Comparison of ENCODE assay signal across 18 cellular contexts in genomic region chr5:142506046-142506445, GRCh38.
A peak's percentile ranks its signal among the peaks of the same experiment; 100 is the strongest.
DNase-seq lines count a peak whose midpoint lies in the region; ATAC-seq and TF ChIP-seq lines count a peak whose summit lies in the region.
"Had no signal": no experiment of that assay in that cellular context is flagged by ENCODE, and none has a peak within 500 bp of the region (broad histone marks: within the 10 kb centered on the region; RNA-seq: fewer than 3 reads in every experiment).

No MANE protein-coding gene starts in this region.

- H3K36me3 ChIP-seq in HEK293 (ENCODE audit: control insufficient read depth in 2 of 2, insufficient read depth in 1 of 2, low read length in 2 of 2) = no peaks in the 10 kb centered on the region
- H3K36me3 ChIP-seq in mesendoderm (ENCODE audit: control insufficient read depth, insufficient read depth, low read length) = no peaks in the 10 kb centered on the region
- H3K36me3 ChIP-seq: tibial artery, WERI-Rb-1 had no signal

- no peak overlapping the region for H3K23ac ChIP-seq in mesendoderm (ENCODE audit: low read length)

- H3K9me3 Mint-ChIP-seq in activated CD4-positive, alpha-beta memory T cell treated with anti-CD3 and anti-CD28 coated beads for 36 hours = no peaks in the 10 kb centered on the region
- H3K9me3 Mint-ChIP-seq in activated CD4-positive, alpha-beta memory T cell treated with anti-CD3 and anti-CD28 coated beads, Interleukin-2, amount 10 ng/mL, durations not matched to agents 7 days and 5 days = no peaks in the 10 kb centered on the region
- H3K9me3 Mint-ChIP-seq: CD8-positive, alpha-beta memory T cell; central memory CD8-positive, alpha-beta T cell; IgD-negative memory B cell had no signal

- no peak overlapping the region for H2BK15ac ChIP-seq in mesendoderm (replicated peaks; ENCODE audit: low read depth)

- no CpG with 5 or more reads among the region's 1 CpG for WGBS in mesendoderm (ENCODE audit: extremely low coverage, insufficient coverage, low lambda C conversion rate)

- H3K4ac ChIP-seq in mesendoderm (ENCODE audit: low read depth, low read length) = peak overlapping the region; percentile 45

- intact Hi-C loops in activated CD4-positive, alpha-beta memory T cell treated with anti-CD3 and anti-CD28 coated beads for 36 hours (cut with micrococcal nuclease) = loop anchor here (1.0 to 5.0 kb wide), 4 partner anchors 73 to 354 kb away; partner anchors contain the start of gene SPRY4

- no peaks in the 10 kb centered on the region for H3K79me1 ChIP-seq in mesendoderm (ENCODE audit: low read length)

- no peak overlapping the region for H3K18ac ChIP-seq in mesendoderm (ENCODE audit: low read length)

- ATAC-seq in T-helper 17 cell (no peak), HG02885 (IDR thresholded peaks at IDR 0.05; ENCODE audit: poor library complexity, unreplicated experiment) (no peak)

- no peaks in the 10 kb centered on the region for H3K79me2 ChIP-seq in mesendoderm (ENCODE audit: control insufficient read depth, insufficient read depth, low read length)

- no peak overlapping the region for H3K4me3 Mint-ChIP-seq in activated CD4-positive, alpha-beta memory T cell treated with anti-CD3 and anti-CD28 coated beads for 36 hours
- no peak overlapping the region for H3K4me3 Mint-ChIP-seq in activated CD4-positive, alpha-beta memory T cell treated with anti-CD3 and anti-CD28 coated beads, Interleukin-2, amount 10 ng/mL, durations not matched to agents 7 days and 5 days
- H3K4me3 Mint-ChIP-seq in T-helper 17 cell = no peak overlapping the region
- H3K4me3 Mint-ChIP-seq: activated naive CD8-positive, alpha-beta T cell; CD8-positive, alpha-beta memory T cell; central memory CD8-positive, alpha-beta T cell; IgD-negative memory B cell had no signal

- H2BK5ac ChIP-seq in mesendoderm (ENCODE audit: low read length) = no peak overlapping the region

- H3K27ac Mint-ChIP-seq in activated CD4-positive, alpha-beta memory T cell treated with anti-CD3 and anti-CD28 coated beads for 36 hours = peak overlapping the region; percentile 53
- H3K27ac Mint-ChIP-seq in activated CD4-positive, alpha-beta memory T cell treated with anti-CD3 and anti-CD28 coated beads, Interleukin-2, amount 10 ng/mL, durations not matched to agents 7 days and 5 days = no peak overlapping the region
- no peak overlapping the region for H3K27ac Mint-ChIP-seq in T-helper 17 cell
- H3K27ac Mint-ChIP-seq: activated naive CD8-positive, alpha-beta T cell; IgD-negative memory B cell had no signal

- no peaks in the 10 kb centered on the region for H3K36me3 Mint-ChIP-seq in activated CD4-positive, alpha-beta memory T cell treated with anti-CD3 and anti-CD28 coated beads for 36 hours
- H3K36me3 Mint-ChIP-seq in activated CD4-positive, alpha-beta memory T cell treated with anti-CD3 and anti-CD28 coated beads, Interleukin-2, amount 10 ng/mL, durations not matched to agents 7 days and 5 days (ENCODE audit: low read depth) = no peaks in the 10 kb centered on the region
- H3K36me3 Mint-ChIP-seq in T-helper 17 cell (ENCODE audit: low read depth) = no peaks in the 10 kb centered on the region
- H3K36me3 Mint-ChIP-seq: CD8-positive, alpha-beta memory T cell; IgD-negative memory B cell had no signal

- H3K9me3 ChIP-seq in HEK293 (ENCODE audit: control insufficient read depth, insufficient read depth, low read depth, low read length) (no peaks in the 10 kb centered on the region), T-helper 17 cell (ENCODE audit: control insufficient read depth, low read length, poor library complexity, severe bottlenecking) (no peaks in the 10 kb centered on the region)
- H3K9me3 ChIP-seq: tibial artery had no signal

- peak; percentile 23 for DNase-seq in activated CD4-positive, alpha-beta memory T cell treated with anti-CD3 and anti-CD28 coated beads for 36 hours
- DNase-seq in activated CD4-positive, alpha-beta memory T cell treated with anti-CD3 and anti-CD28 coated beads, Interleukin-2, amount 10 ng/mL, durations not matched to agents 7 days and 5 days = no peak
- DNase-seq in astrocyte of the hippocampus (ENCODE audit: low read depth, low spot score) (peak; percentile 56), mesendoderm (no peak), T-helper 17 cell (no peak), GM10248 (ENCODE audit: extremely low spot score) (no peak)
- DNase-seq: CD8-positive, alpha-beta memory T cell; H7; head of caudate nucleus; islet precursor cell; NCI-H1048; tibial artery; WERI-Rb-1 had no signal

- peaks cover 57% of the 10 kb centered on the region for H3K4me1 Mint-ChIP-seq in activated CD4-positive, alpha-beta memory T cell treated with anti-CD3 and anti-CD28 coated beads for 36 hours (ENCODE audit: low read depth)
- peaks cover 28% of the 10 kb centered on the region for H3K4me1 Mint-ChIP-seq in activated CD4-positive, alpha-beta memory T cell treated with anti-CD3 and anti-CD28 coated beads, Interleukin-2, amount 10 ng/mL, durations not matched to agents 7 days and 5 days
- H3K4me1 Mint-ChIP-seq in T-helper 17 cell = peaks cover 22% of the 10 kb centered on the region
- H3K4me1 Mint-ChIP-seq: central memory CD8-positive, alpha-beta T cell; IgD-negative memory B cell had no signal

- TF ChIP-seq CTCF in HEK293 (tag by site-specific recombination; IDR thresholded peaks at IDR 0.05) = no peak
- no peak for TF ChIP-seq CTCF in GM10248 (IDR thresholded peaks at IDR 0.05; ENCODE audit: control extremely low read depth, extremely low read depth, low read depth, missing control alignments)

- POLR2A ChIA-PET in activated CD4-positive, alpha-beta memory T cell treated with anti-CD3 and anti-CD28 coated beads for 36 hours (lab: Charles Lee) = no interaction called here
- POLR2A ChIA-PET in activated CD4-positive, alpha-beta memory T cell treated with anti-CD3 and anti-CD28 coated beads, Interleukin-2, amount 10 ng/mL, durations not matched to agents 7 days and 5 days (lab: Charles Lee) = interaction anchor here (0.6 kb wide), 1 partner anchor 14 kb away, joined by 3 read pairs; no protein-coding TSS in a partner anchor
- POLR2A ChIA-PET in HEK293 (lab: Yijun Ruan, JAX) (no interaction called here), GM10248 (lab: Yijun Ruan, JAX) (no interaction called here)

- H3K4me3 ChIP-seq in HEK293 (ENCODE audit: low read depth, low read length) (no peak overlapping the region), mesendoderm (ENCODE audit: low read length) (no peak overlapping the region)
- H3K4me3 ChIP-seq: tibial artery had no signal

- H3K27ac ChIP-seq in HEK293 (ENCODE audit: extremely low read depth, low read depth, low read length) = no peak overlapping the region
- no peak overlapping the region for H3K27ac ChIP-seq in mesendoderm (ENCODE audit: low read depth, low read length)
- H3K27ac ChIP-seq: tibial artery, WERI-Rb-1 had no signal

- no peak overlapping the region for H3K9ac ChIP-seq in mesendoderm (ENCODE audit: low read length)

- H3K4me1 ChIP-seq in HEK293 (ENCODE audit: control insufficient read depth, insufficient read depth, low read length) (peaks cover 11% of the 10 kb centered on the region), mesendoderm (ENCODE audit: control insufficient read depth, low read depth, low read length) (peaks cover 12% of the 10 kb centered on the region)
- H3K4me1 ChIP-seq: tibial artery had no signal

- CTCF ChIA-PET in activated CD4-positive, alpha-beta memory T cell treated with anti-CD3 and anti-CD28 coated beads for 36 hours (lab: Charles Lee) = interaction anchor here (0.8 to 1.5 kb wide), 4 partner anchors 43 to 150 kb away, joined by 3 to 6 read pairs (median 4); no protein-coding TSS in a partner anchor
- CTCF ChIA-PET in activated CD4-positive, alpha-beta memory T cell treated with anti-CD3 and anti-CD28 coated beads, Interleukin-2, amount 10 ng/mL, durations not matched to agents 7 days and 5 days (lab: Charles Lee) = no interaction called here
- CTCF ChIA-PET in HEK293 (lab: Yijun Ruan, JAX) (interaction anchor here (1.0 kb wide), 1 partner anchor 11 kb away, joined by 3 read pairs; no protein-coding TSS in a partner anchor), GM10248 (lab: Yijun Ruan, JAX) (no interaction called here)

- H3K56ac ChIP-seq in mesendoderm (ENCODE audit: low read length) = no peak overlapping the region

- H3K27me3 Mint-ChIP-seq in activated CD4-positive, alpha-beta memory T cell treated with anti-CD3 and anti-CD28 coated beads for 36 hours = no peaks in the 10 kb centered on the region
- H3K27me3 Mint-ChIP-seq in activated CD4-positive, alpha-beta memory T cell treated with anti-CD3 and anti-CD28 coated beads, Interleukin-2, amount 10 ng/mL, durations not matched to agents 7 days and 5 days = no peaks in the 10 kb centered on the region
- peaks cover 8% of the 10 kb centered on the region for H3K27me3 Mint-ChIP-seq in T-helper 17 cell
- H3K27me3 Mint-ChIP-seq: activated naive CD8-positive, alpha-beta T cell had no signal

- no peak overlapping the region for H3K4me2 ChIP-seq in mesendoderm (ENCODE audit: low read length)

- no peaks in the 10 kb centered on the region for H3K27me3 ChIP-seq in mesendoderm (ENCODE audit: insufficient read depth, low read length, poor library complexity)
- H3K27me3 ChIP-seq: tibial artery had no signal

- no peak overlapping the region for H2AK5ac ChIP-seq in mesendoderm (ENCODE audit: low read length)

- no peak overlapping the region for H2BK120ac ChIP-seq in mesendoderm (ENCODE audit: low read depth, low read length)

- H4K5ac ChIP-seq in mesendoderm (ENCODE audit: low read length) = no peak overlapping the region

- no peak overlapping the region for H4K8ac ChIP-seq in mesendoderm (ENCODE audit: low read depth, low read length)

TF ChIP-seq in HEK293, 187 proteins besides CTCF, POLR2A, EP300 and RAD21:
- TF ChIP-seq ZNF423 (tag by site-specific recombination; IDR thresholded peaks at IDR 0.05) (no peak), ZNF692 (tag by site-specific recombination; IDR thresholded peaks at IDR 0.05) (peak; percentile 46; the same call in 1 of the 2 replicates)

Comparison
In these comparisons a context has a peak if more than half of its experiments do, and no peak if none do; other contexts are left out.
1. DNase-seq: peak in activated CD4-positive, alpha-beta memory T cell treated with anti-CD3 and anti-CD28 coated beads for 36 hours (single experiment) and astrocyte of the hippocampus (single experiment); none in activated CD4-positive, alpha-beta memory T cell treated with anti-CD3 and anti-CD28 coated beads, Interleukin-2, amount 10 ng/mL, durations not matched to agents 7 days and 5 days (single experiment), mesendoderm (single experiment), T-helper 17 cell (0 of 3) and GM10248 (single experiment).
2. CTCF ChIA-PET loops: an anchor here in activated CD4-positive, alpha-beta memory T cell treated with anti-CD3 and anti-CD28 coated beads for 36 hours (0.8 to 1.5 kb wide) and HEK293 (1.0 kb wide); none called in activated CD4-positive, alpha-beta memory T cell treated with anti-CD3 and anti-CD28 coated beads, Interleukin-2, amount 10 ng/mL, durations not matched to agents 7 days and 5 days and GM10248.